18 cellular contexts compared by ENCODE assay signal in the genomic region with DNA sequence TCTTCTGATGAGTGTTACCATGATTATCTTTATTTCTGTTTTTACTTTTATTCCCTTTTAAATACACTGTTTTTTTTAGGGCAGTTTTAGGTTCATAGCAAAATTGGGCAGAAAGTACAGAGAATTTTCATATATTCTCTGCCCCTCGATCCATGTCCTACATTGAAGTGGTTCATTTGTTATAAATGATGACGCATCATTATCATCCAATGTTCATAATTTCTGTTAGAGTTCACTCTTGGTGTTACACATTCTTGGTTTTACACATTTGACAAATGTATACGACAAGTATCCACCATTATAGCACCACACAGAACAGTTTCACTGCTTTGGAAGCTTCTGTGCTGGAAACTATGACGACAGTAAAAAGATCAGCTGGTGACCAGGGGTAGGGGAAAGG.
DNase-seq lines count a peak whose midpoint lies in the region; ATAC-seq, FAIRE-seq and TF ChIP-seq lines count a peak whose summit lies in the region.
"Had no signal": no experiment of that assay in that cellular context is flagged by ENCODE, and none has a peak within 500 bp of the region (broad histone marks: within the 10 kb centered on the region; RNA-seq: fewer than 3 reads in every experiment).

No MANE protein-coding gene starts in this region.

- DNase-seq in A549 (ENCODE audit: low read depth in 1 of 2, low spot score in 1 of 2) = no peak
- DNase-seq in IMR-90 = no peak
- no peak for DNase-seq in K562 (ENCODE audit: extremely low read depth in 1 of 4, low spot score in 3 of 4)
- DNase-seq in NCI-H1417 treated with DMSO at 0.1 percent for 48 hours (lab: John Stamatoyannopoulos, UW) = no peak
- no peak for DNase-seq in spleen
- DNase-seq: 8988T; AML-193; Caco-2; Calu3; CD4-positive, alpha-beta T cell; CD8-positive, alpha-beta T cell; DMS79 treated with DMSO at 0.1 percent for 48 hours; GF-D8 had no signal

- H3K4me1 ChIP-seq in A549 (no peaks in the 10 kb centered on the region), IMR-90 (ENCODE audit: control insufficient read depth, insufficient read depth, low read length) (no peaks in the 10 kb centered on the region), K562 (replicated peaks in 1 of 2; ENCODE audit: control insufficient read depth in 2 of 2, insufficient read depth in 2 of 2, low read length in 2 of 2) (no peaks in the 10 kb centered on the region), spleen (no peaks in the 10 kb centered on the region)
- H3K4me1 ChIP-seq: Caco-2 had no signal

- no peak overlapping the region for H2BK120ac ChIP-seq in IMR-90 (ENCODE audit: low read depth, low read length)

- H3K9ac ChIP-seq in IMR-90 (ENCODE audit: low read depth, low read length) = no peak overlapping the region
- no peak overlapping the region for H3K9ac ChIP-seq in K562 (ENCODE audit: insufficient read depth in 1 of 2, low read depth in 2 of 2, low read length in 2 of 2)
- H3K9ac ChIP-seq: BLaER1 treated with 17β-estradiol and CSF1 and Interleukin-3, amounts not matched to agents 10 nM and 100 nM had no signal

- H3K9me3 ChIP-seq in A549 (no peaks in the 10 kb centered on the region), IMR-90 (ENCODE audit: control insufficient read depth, insufficient read depth, low read length) (peaks cover 3% of the 10 kb centered on the region; the same call in 1 of the 2 replicates), K562 (replicated peaks; ENCODE audit: control insufficient read depth, insufficient read depth, low read depth, low read length) (no peaks in the 10 kb centered on the region), spleen (peaks cover 0 to 3% (median 0%) of the 10 kb centered on the region in 8 donors)
- H3K9me3 ChIP-seq: BLaER1 treated with 17β-estradiol and CSF1 and Interleukin-3, amounts not matched to agents 10 nM and 100 nM; Caco-2 had no signal

- intact Hi-C loops in IMR-90 (cut with micrococcal nuclease) = no loop called here
- intact Hi-C loops in K562 (cut with micrococcal nuclease) = no loop called here
- intact Hi-C loops in spleen (cut with DNase I; ENCODE audit: low total_unique reads) = no loop called here

- H3K9me1 ChIP-seq in IMR-90 (ENCODE audit: insufficient read depth, low read length) (no peaks in the 10 kb centered on the region), K562 (ENCODE audit: control insufficient read depth, insufficient read depth, low read length) (no peaks in the 10 kb centered on the region)

- no peak overlapping the region for H2AK5ac ChIP-seq in IMR-90 (ENCODE audit: low read depth, low read length)

- H2AK9ac ChIP-seq in IMR-90 (replicated peaks; ENCODE audit: low read depth, low read length, poor library complexity) = no peak overlapping the region

- no peak overlapping the region for H4K91ac ChIP-seq in IMR-90 (ENCODE audit: insufficient read depth, low read depth, low read length)

- no peak for FAIRE-seq in A549 (lab: Jason Lieb, UNC)
- no peak for FAIRE-seq in K562 (lab: Jason Lieb, UNC)
- FAIRE-seq: A204.1, G401.6, GM12891 had no signal

- H3K14ac ChIP-seq in IMR-90 (replicated peaks; ENCODE audit: low read depth, low read length) = no peak overlapping the region

- POLR2A ChIA-PET in A549 (lab: Yijun Ruan, JAX) (no interaction called here), IMR-90 (lab: Charles Lee; ENCODE audit: unreplicated experiment) (no interaction called here), K562 (lab: Yijun Ruan, JAX) (no interaction called here)

- H3K18ac ChIP-seq in IMR-90 (ENCODE audit: low read depth, low read length) = no peak overlapping the region

- H3K23ac ChIP-seq in IMR-90 (ENCODE audit: low read depth, low read length) = no peak overlapping the region

- no peak overlapping the region for H2BK20ac ChIP-seq in IMR-90 (ENCODE audit: low read depth, low read length)

- H2BK5ac ChIP-seq in IMR-90 (ENCODE audit: low read depth, low read length, poor library complexity, severe bottlenecking) = no peak overlapping the region

- no peaks in the 10 kb centered on the region for H3K79me2 ChIP-seq in K562 (ENCODE audit: control insufficient read depth, insufficient read depth, low read length)

- TF ChIP-seq RAD21 in A549 (conservative IDR thresholded peaks at IDR 0.05 in 1 of 2, IDR thresholded peaks at IDR 0.05 in 1 of 2) (no peak), IMR-90 (IDR thresholded peaks at IDR 0.05; ENCODE audit: low read length) (no peak), K562 (CRISPR knock-in tag; conservative IDR thresholded peaks at IDR 0.05 in 1 of 2, IDR thresholded peaks at IDR 0.05 in 1 of 2) (no peak)

- H3K36me3 ChIP-seq in IMR-90 (ENCODE audit: control insufficient read depth, insufficient read depth, low read length) (no peaks in the 10 kb centered on the region), K562 (ENCODE audit: control insufficient read depth, insufficient read depth, low read length) (no peaks in the 10 kb centered on the region), spleen (no peaks in the 10 kb centered on the region)
- H3K36me3 ChIP-seq: BLaER1 treated with 17β-estradiol and CSF1 and Interleukin-3, amounts not matched to agents 10 nM and 100 nM had no signal

- 26% methylated on average over 4 of the region's 4 CpGs for WGBS in A549 (ENCODE audit: missing lambda C conversion rate)
- no CpG with 5 or more reads among the region's 4 CpGs for WGBS in IMR-90 (ENCODE audit: extremely low coverage in 2 of 2, insufficient read length in 1 of 2), 2 experiments
- WGBS in K562 (ENCODE audit: insufficient coverage, low coverage, missing lambda C conversion rate) = 1% methylated on average over 4 of the region's 4 CpGs
- WGBS in spleen, 5 donors = 75 to 89% (median 82%) methylated on average over 4 of the region's 4 CpGs

- H4K5ac ChIP-seq in IMR-90 (ENCODE audit: low read depth, low read length) = no peak overlapping the region

- no peak overlapping the region for H3K4ac ChIP-seq in IMR-90 (ENCODE audit: low read depth, low read length)

- no TSS peak for BruUV-seq in IMR-90 (replicated peaks; lab: Mats Ljungman, UMichigan)
- BruUV-seq in K562 (replicated peaks; lab: Mats Ljungman, UMichigan) = no TSS peak

- dilution Hi-C loops in IMR-90 (cut with HindIII; ENCODE audit: low sequenced_read_pairs, unreplicated experiment) = no loop called here

- H3K56ac ChIP-seq in IMR-90 (ENCODE audit: extremely low read depth, insufficient read depth, low read length) = no peak overlapping the region

- H4K20me1 ChIP-seq in IMR-90 (ENCODE audit: insufficient read depth, low read length) (no peaks in the 10 kb centered on the region), K562 (replicated peaks; ENCODE audit: control insufficient read depth, insufficient read depth, low read length) (no peaks in the 10 kb centered on the region)
- H4K20me1 ChIP-seq: BLaER1 treated with 17β-estradiol and CSF1 and Interleukin-3, amounts not matched to agents 10 nM and 100 nM had no signal

- in situ Hi-C loops in IMR-90 (cut with MboI; ENCODE audit: low sequenced_read_pairs) (no loop called here), K562 (cut with MboI) (no loop called here)

- CTCF ChIA-PET in A549 (lab: Yijun Ruan, JAX) = no interaction called here
- CTCF ChIA-PET in IMR-90 (lab: Yijun Ruan, JAX) = no interaction called here
- CTCF ChIA-PET in K562 (lab: Yijun Ruan, JAX; ENCODE audit: low intra/inter-chr PET ratio) = no interaction called here

- no peak overlapping the region for H3K27ac ChIP-seq in A549
- no peak overlapping the region for H3K27ac ChIP-seq in IMR-90 (ENCODE audit: insufficient read depth, low read length)
- no peak overlapping the region for H3K27ac ChIP-seq in K562 (ENCODE audit: extremely low read depth, low read depth, low read length)
- no peak overlapping the region for H3K27ac ChIP-seq in spleen
- H3K27ac ChIP-seq: BLaER1 treated with 17β-estradiol and CSF1 and Interleukin-3, amounts not matched to agents 10 nM and 100 nM; C4-2B had no signal

- H3K27me3 ChIP-seq in IMR-90 (ENCODE audit: control insufficient read depth, insufficient read depth, low read length) = no peaks in the 10 kb centered on the region
- no peaks in the 10 kb centered on the region for H3K27me3 ChIP-seq in K562 (ENCODE audit: control insufficient read depth in 2 of 2, insufficient read depth in 2 of 2, low read length in 2 of 2)
- no peaks in the 10 kb centered on the region for H3K27me3 ChIP-seq in spleen (replicated peaks in 1 of 7)
- H3K27me3 ChIP-seq: BLaER1 treated with 17β-estradiol and CSF1 and Interleukin-3, amounts not matched to agents 10 nM and 100 nM had no signal

- TF ChIP-seq CTCF in A549 (IDR thresholded peaks at IDR 0.05) = no peak
- no peak for TF ChIP-seq CTCF in IMR-90 (conservative IDR thresholded peaks at IDR 0.05; ENCODE audit: low read depth, low read length)
- no peak for TF ChIP-seq CTCF in K562 (IDR thresholded peaks at IDR 0.05 in 2 of 3, conservative IDR thresholded peaks at IDR 0.05 in 1 of 3; ENCODE audit: insufficient read depth in 2 of 3, low read depth in 1 of 3, low read length in 3 of 3)
- TF ChIP-seq CTCF in spleen (IDR thresholded peaks at IDR 0.05 in 8 of 11, conservative IDR thresholded peaks at IDR 0.05 in 3 of 11) = no peak

- H3K79me1 ChIP-seq in IMR-90 (ENCODE audit: low read depth in 1 of 2, low read length in 2 of 2) = no peaks in the 10 kb centered on the region

- H2AFZ ChIP-seq in IMR-90 (replicated peaks; ENCODE audit: low read length, poor library complexity) = no peak overlapping the region
- H2AFZ ChIP-seq in K562 (ENCODE audit: low read depth, low read length) = no peak overlapping the region

- H3K4me2 ChIP-seq in A549 (no peak overlapping the region), IMR-90 (ENCODE audit: low read depth, low read length) (no peak overlapping the region), K562 (ENCODE audit: insufficient read depth, low read length) (no peak overlapping the region)
- H3K4me2 ChIP-seq: BLaER1 treated with 17β-estradiol and CSF1 and Interleukin-3, amounts not matched to agents 10 nM and 100 nM had no signal

- TF ChIP-seq EP300 in A549 (IDR thresholded peaks at IDR 0.05) = no peak
- TF ChIP-seq EP300 in K562 (IDR thresholded peaks at IDR 0.05; ENCODE audit: low read length) = no peak

- ATAC-seq in A549 (no peak), IMR-90 (ENCODE audit: low read depth) (no peak), K562 (no peak)
- ATAC-seq: CD8-positive, alpha-beta T cell had no signal

- no peak overlapping the region for H4K8ac ChIP-seq in IMR-90 (ENCODE audit: low read depth in 2 of 2, low read length in 2 of 2)

- TF ChIP-seq POLR2A in A549 (IDR thresholded peaks at IDR 0.05; ENCODE audit: low read length) = no peak
- no peak for TF ChIP-seq POLR2A in IMR-90 (IDR thresholded peaks at IDR 0.05; ENCODE audit: low read depth, low read length)
- TF ChIP-seq POLR2A in K562 (conservative IDR thresholded peaks at IDR 0.05) = no peak
- TF ChIP-seq POLR2A in spleen (IDR thresholded peaks at IDR 0.05) = no peak

- no peak overlapping the region for H3K4me3 ChIP-seq in A549
- no peak overlapping the region for H3K4me3 ChIP-seq in IMR-90 (ENCODE audit: insufficient read depth, low read depth, low read length)
- H3K4me3 ChIP-seq in K562 = no peak overlapping the region
- no peak overlapping the region for H3K4me3 ChIP-seq in spleen
- H3K4me3 ChIP-seq: BLaER1 treated with 17β-estradiol and CSF1 and Interleukin-3, amounts not matched to agents 10 nM and 100 nM had no signal

- H2BK15ac ChIP-seq in IMR-90 (ENCODE audit: low read depth, low read length) = no peak overlapping the region

TF ChIP-seq in A549, 52 proteins besides CTCF, POLR2A, EP300 and RAD21 (continues in another document):
- TF ChIP-seq KDM5A (IDR thresholded peaks at IDR 0.05) = no peak

TF ChIP-seq in K562, 482 proteins besides CTCF, POLR2A, EP300 and RAD21 (continues in another document):
- no peak for TF ChIP-seq ETV1 (tag; conservative IDR thresholded peaks at IDR 0.05; ENCODE audit: low read depth)
